ENCODE assay signal across 26 cellular contexts in genomic region chr3:95707268-95707667, GRCh38.
"Had no signal": no experiment of that assay in that cellular context is flagged by ENCODE, and none has a peak within 500 bp of the region (broad histone marks: within the 10 kb centered on the region; RNA-seq: fewer than 3 reads in every experiment).

No MANE protein-coding gene starts in this region.

- H3K27me3 Mint-ChIP-seq: naive thymus-derived CD8-positive, alpha-beta T cell; stimulated activated naive CD8-positive, alpha-beta T cell treated with anti-CD3 and anti-CD28 coated beads, Interleukin-15, Interleukin-2, amounts not matched to agents 100 ng/mL and 50 ng/mL, for 24 hours had no signal

- H3K27ac ChIP-seq: left lung, lower lobe of right lung, pancreas, prostate gland, sigmoid colon, suprapubic skin, thoracic aorta, tibial artery, upper lobe of right lung had no signal

- H3K36me3 Mint-ChIP-seq: immature natural killer cell; stimulated activated effector memory CD8-positive, alpha-beta T cell treated with anti-CD3 and anti-CD28 coated beads, Interleukin-12 subunit alpha, Interleukin-12 subunit beta, amount 100 ng/mL, for 72 hours had no signal

- H3K4me1 Mint-ChIP-seq: stimulated activated effector memory CD8-positive, alpha-beta T cell treated with anti-CD3 and anti-CD28 coated beads, Interleukin-12 subunit alpha, Interleukin-12 subunit beta, amount 100 ng/mL, for 72 hours had no signal

- H3K4me3 Mint-ChIP-seq: stimulated activated effector memory CD8-positive, alpha-beta T cell treated with anti-CD3 and anti-CD28 coated beads, Interleukin-12 subunit alpha, Interleukin-12 subunit beta, amount 100 ng/mL, for 72 hours; stimulated activated naive CD8-positive, alpha-beta T cell treated with anti-CD3 and anti-CD28 coated beads, Interleukin-15, Interleukin-2, amounts not matched to agents 100 ng/mL and 50 ng/mL, for 24 hours had no signal

- H3K27ac Mint-ChIP-seq: immature natural killer cell; naive thymus-derived CD8-positive, alpha-beta T cell; stimulated activated effector memory CD8-positive, alpha-beta T cell treated with anti-CD3 and anti-CD28 coated beads, Interleukin-12 subunit alpha, Interleukin-12 subunit beta, amount 100 ng/mL, for 72 hours; stimulated activated naive CD8-positive, alpha-beta T cell treated with anti-CD3 and anti-CD28 coated beads, Interleukin-15, Interleukin-2, amounts not matched to agents 100 ng/mL and 50 ng/mL, for 24 hours had no signal

- H3K4me3 ChIP-seq: left lung, lower lobe of right lung, pancreas, prostate gland, sigmoid colon, suprapubic skin, thoracic aorta, tibial artery, upper lobe of right lung had no signal

- H3K27me3 ChIP-seq: left lung, pancreas, sigmoid colon, spleen, suprapubic skin, tibial artery, upper lobe of right lung had no signal

- H3K4me1 ChIP-seq: left lung, lower lobe of right lung, pancreas, prostate gland, sigmoid colon, spleen, suprapubic skin, tibial artery, upper lobe of right lung had no signal

- H3K9me3 ChIP-seq: lower lobe of right lung, pancreas, thoracic aorta, upper lobe of right lung had no signal

- DNase-seq: hypothalamus; immature natural killer cell; kidney; left colon; left lung; lower lobe of right lung; mammary epithelial cell; mesenchymal stem cell; naive thymus-derived CD8-positive, alpha-beta T cell; pancreas; posterior cingulate gyrus; retina; right cardiac atrium; sigmoid colon; small intestine; spleen; stimulated activated CD4-positive, alpha-beta T cell treated with anti-CD3 and anti-CD28 coated beads, Interleukin-4, amount 100 ng/mL, for 24 hours; stimulated activated naive CD4-positive, alpha-beta T cell; tibial artery; trophoblast cell; upper lobe of right lung had no signal

- ATAC-seq: left colon; left lung; lower lobe of right lung; naive thymus-derived CD8-positive, alpha-beta T cell; pancreas; right cardiac atrium; stimulated activated effector memory CD8-positive, alpha-beta T cell treated with anti-CD3 and anti-CD28 coated beads, Interleukin-12 subunit alpha, Interleukin-12 subunit beta, amount 100 ng/mL, for 72 hours; upper lobe of right lung had no signal

- H3K36me3 ChIP-seq: left lung, lower lobe of right lung, pancreas, prostate gland, sigmoid colon, spleen, suprapubic skin, thoracic aorta, tibial artery, upper lobe of right lung had no signal
